12 cellular contexts compared by ENCODE assay signal in genomic region chr12:23906329-23906728, GRCh38. TPM values are rescaled to one million over a fixed set of nuclear protein-coding genes. Genes with fewer than 3 reads are reported as not detected.
DNase-seq lines count a peak whose midpoint lies in the region; ATAC-seq and TF ChIP-seq lines count a peak whose summit lies in the region.
"Had no signal": no experiment of that assay in that cellular context is flagged by ENCODE, and none has a peak within 500 bp of the region (broad histone marks: within the 10 kb centered on the region; RNA-seq: fewer than 3 reads in every experiment).

No MANE protein-coding gene starts in this region.

- no peaks in the 10 kb centered on the region for H3K9me2 ChIP-seq in SK-N-SH

- H3K4me1 ChIP-seq in cardiac muscle cell (ENCODE audit: low read depth) (no peaks in the 10 kb centered on the region), SK-N-SH (ENCODE audit: control insufficient read depth in 1 of 2, insufficient read depth in 2 of 2, low read depth in 1 of 2, low read length in 1 of 2) (no peaks in the 10 kb centered on the region; a peak in 2 of 4 replicates)
- H3K4me1 ChIP-seq: Peyer's patch had no signal

- POLR2A ChIA-PET in SK-N-SH (lab: Yijun Ruan, JAX), result no interaction called here

- peak; percentile 13 to 62 for DNase-seq in cardiac muscle cell (ENCODE audit: low read depth in 1 of 2, low spot score in 1 of 2)
- no peak for DNase-seq in cardiac septum (ENCODE audit: low spot score)
- DNase-seq in SK-N-SH, result no peak
- peak; percentile 58 for DNase-seq in glomerular visceral epithelial cell (ENCODE audit: extremely low spot score)
- peak; percentile 53 for DNase-seq in sciatic nerve (ENCODE audit: low spot score)
- DNase-seq in DMS114 treated with DMSO at 0.1 percent for 48 hours (lab: John Stamatoyannopoulos, UW; ENCODE audit: unreplicated experiment), result no peak
- no peak for DNase-seq in KBM-7
- DNase-seq: naive B cell, NCI-H187 treated with DMSO at 0.1 percent for 48 hours, Peyer's patch had no signal

- TF ChIP-seq CTCF in cardiac muscle cell (IDR thresholded peaks at IDR 0.05; ENCODE audit: low read depth, low read length) (no peak), SK-N-SH (IDR thresholded peaks at IDR 0.05) (no peak)

- no peaks in the 10 kb centered on the region for H3F3A ChIP-seq in SK-N-SH (replicated peaks; ENCODE audit: insufficient read depth)

- no peaks in the 10 kb centered on the region for H3K79me2 ChIP-seq in SK-N-SH (ENCODE audit: insufficient read depth)

- H3K4me2 ChIP-seq in SK-N-SH, result no peak overlapping the region

- no peak overlapping the region for H2AFZ ChIP-seq in SK-N-SH (ENCODE audit: low read depth)

- H3K27ac ChIP-seq in cardiac muscle cell (no peak overlapping the region), SK-N-SH (ENCODE audit: low read depth in 2 of 2, low read length in 1 of 2) (no peak overlapping the region)
- H3K27ac ChIP-seq: Peyer's patch had no signal

- H3K4me3 ChIP-seq in cardiac muscle cell (no peak overlapping the region), SK-N-SH (ENCODE audit: low read depth in 2 of 2, low read length in 1 of 2) (no peak overlapping the region)
- H3K4me3 ChIP-seq: Peyer's patch had no signal

- H4K20me1 ChIP-seq in SK-N-SH (ENCODE audit: insufficient read depth), result no peaks in the 10 kb centered on the region

- H3K9me3 ChIP-seq in cardiac muscle cell (ENCODE audit: low read depth) (no peaks in the 10 kb centered on the region), SK-N-SH (no peaks in the 10 kb centered on the region)
- H3K9me3 ChIP-seq: Peyer's patch had no signal

- no peaks in the 10 kb centered on the region for H3K27me3 ChIP-seq in cardiac muscle cell
- no peaks in the 10 kb centered on the region for H3K27me3 ChIP-seq in SK-N-SH (ENCODE audit: insufficient read depth)
- H3K27me3 ChIP-seq: Peyer's patch had no signal

- in situ Hi-C loops in KBM-7 (cut with MboI; ENCODE audit: low pct_unique_long_range_greater_than_20kb, low sequenced_read_pairs), result no loop called here

- 39% methylated on average over 6 of the region's 6 CpGs for WGBS in SK-N-SH (ENCODE audit: low lambda C conversion rate)

- CTCF ChIA-PET in SK-N-SH (lab: Yijun Ruan, JAX), result no interaction called here

- intact Hi-C loops in cardiac septum (cut with DNase I), result no loop called here
- intact Hi-C loops in sciatic nerve (cut with DNase I), result no loop called here

- ATAC-seq in sciatic nerve (peak; percentile 81), HG02870 (IDR thresholded peaks at IDR 0.05; ENCODE audit: unreplicated experiment) (no peak)

- no peak for TF ChIP-seq EP300 in SK-N-SH (IDR thresholded peaks at IDR 0.05; ENCODE audit: borderline replicate concordance in 1 of 2, low read depth in 1 of 2, low read length in 1 of 2)

- no peak for TF ChIP-seq RAD21 in SK-N-SH (IDR thresholded peaks at IDR 0.05; ENCODE audit: low read length)

- H3K36me3 ChIP-seq in cardiac muscle cell (no peaks in the 10 kb centered on the region), SK-N-SH (replicated peaks in 1 of 2; ENCODE audit: control insufficient read depth in 1 of 2, insufficient read depth in 2 of 2, low read length in 1 of 2) (no peaks in the 10 kb centered on the region)
- H3K36me3 ChIP-seq: Peyer's patch had no signal

- H3K9ac ChIP-seq in SK-N-SH, result no peak overlapping the region

TF ChIP-seq in SK-N-SH, 30 proteins besides CTCF, POLR2A, EP300 and RAD21:
- TF ChIP-seq MEF2A (IDR thresholded peaks at IDR 0.05; ENCODE audit: borderline replicate concordance, low read depth) (no peak), CHD2 (IDR thresholded peaks at IDR 0.05; ENCODE audit: low read length, partially characterized antibody) (no peak), JUND (IDR thresholded peaks at IDR 0.05) (0 out of 2 replicates have a peak, but pooled peaks have one; percentile 15), SIN3A (IDR thresholded peaks at IDR 0.05; ENCODE audit: borderline replicate concordance, low read depth, low read length) (no peak), RCOR1 (IDR thresholded peaks at IDR 0.05; ENCODE audit: low read length) (no peak), FOSL2 (IDR thresholded peaks at IDR 0.05; ENCODE audit: borderline replicate concordance, low read depth) (no peak), EZH2phosphoT487 (IDR thresholded peaks at IDR 0.05; ENCODE audit: borderline replicate concordance, low read depth) (no peak), FOXM1 (IDR thresholded peaks at IDR 0.05; ENCODE audit: low read depth) (no peak), TEAD4 (IDR thresholded peaks at IDR 0.05; ENCODE audit: borderline replicate concordance, insufficient read depth) (no peak), POLR2AphosphoS5 (IDR thresholded peaks at IDR 0.05; ENCODE audit: low read depth, low read length) (no peak), RFX5 (IDR thresholded peaks at IDR 0.05; ENCODE audit: low read length) (no peak), FOXJ3 (CRISPR knock-in tag; IDR thresholded peaks at IDR 0.05) (no peak), PBX3 (IDR thresholded peaks at IDR 0.05) (peak; percentile 20; the same call in 1 of the 2 replicates)

RNA-seq across cellular contexts. Expression of gene SOX5, which starts 43.1 kb away (rescaled TPM):
- total RNA-seq in cardiac muscle cell (11.9 and 29.4 TPM in 2 replicates), cardiac septum (2.2 TPM), sciatic nerve (43.6 TPM)
- polyA plus RNA-seq in cardiac muscle cell (6.2 and 6.8 TPM in 2 replicates), SK-N-SH (2012; rRNA removed) (0.21 and 0.39 TPM in 2 replicates)
- 0.21 and 0.30 TPM in 2 replicates for polyA plus RNA-seq in SK-N-SH (2012; cell fraction: cytosol; rRNA removed)
- 0.32 and 0.47 TPM in 2 replicates for polyA plus RNA-seq in SK-N-SH (2012; cell fraction: nucleus; rRNA removed)
- total RNA-seq: G401 had no signal

Comparison
In these comparisons a context has a peak if more than half of its experiments do, and no peak if none do; other contexts are left out.
1. DNase-seq: peak in cardiac muscle cell (2 of 2), glomerular visceral epithelial cell (single experiment) and sciatic nerve (single experiment); none in cardiac septum (single experiment), SK-N-SH (single experiment), DMS114 treated with DMSO at 0.1 percent for 48 hours (single experiment) and KBM-7 (single experiment).